Comparison of ENCODE assay signal across 29 cellular contexts in genomic region chr5:171776747-171777419, GRCh38. TPM values are rescaled to one million over a fixed set of nuclear protein-coding genes. Genes with fewer than 3 reads are reported as not detected.
DNase-seq lines count a peak whose midpoint lies in the region; ATAC-seq, FAIRE-seq and TF ChIP-seq lines count a peak whose summit lies in the region.
"Had no signal": no experiment of that assay in that cellular context is flagged by ENCODE, and none has a peak within 500 bp of the region (broad histone marks: within the 10 kb centered on the region; RNA-seq: fewer than 3 reads in every experiment).

No MANE protein-coding gene starts in this region.

- FAIRE-seq in endothelial cell of umbilical vein (lab: Jason Lieb, UNC), result no peak
- FAIRE-seq: GM12878, kidney had no signal

- DNase-seq in NCI-H510A treated with DMSO at 0.1 percent for 48 hours (lab: John Stamatoyannopoulos, UW) (peak; percentile 39), NCI-H510A (lab: John Stamatoyannopoulos, UW) (no peak), endothelial cell of umbilical vein (ENCODE audit: low read depth, low spot score) (peak; percentile 45), left kidney (ENCODE audit: low read depth, low spot score) (peak; percentile 86), aorta (no peak), testis (no peak), uterus (no peak)
- DNase-seq: activated CD4-positive, alpha-beta T cell treated with anti-CD3 and anti-CD28 coated beads, Interleukin-2, amount 50 U/mL, for 1 hour; activated naive CD4-positive, alpha-beta T cell treated with anti-CD3 and anti-CD28 coated beads, Interleukin-2, amount 50 U/mL, for 16 hours; amygdala; caudate nucleus; CD4-positive, alpha-beta memory T cell; kidney; NCI-H1694 treated with DMSO at 0.1 percent for 48 hours; NCI-H526; nucleus accumbens; PC-9; stimulated activated naive CD8-positive, alpha-beta T cell treated with anti-CD3 and anti-CD28 coated beads, Interleukin-15, Interleukin-2, amounts not matched to agents 100 U/mL and 50 U/mL, for 24 hours; SW 1271; T1000 had no signal

- no peak overlapping the region for H3K4me2 ChIP-seq in endothelial cell of umbilical vein (ENCODE audit: insufficient read depth, low read length)
- H3K4me2 ChIP-seq: PC-9 had no signal

- H3K36me3 ChIP-seq in endothelial cell of umbilical vein (ENCODE audit: control insufficient read depth in 2 of 2, extremely low read depth in 1 of 2, insufficient read depth in 2 of 2, low read length in 2 of 2), result no peaks in the 10 kb centered on the region
- no peaks in the 10 kb centered on the region for H3K36me3 ChIP-seq in aorta (ENCODE audit: control insufficient read depth in 1 of 2, insufficient read depth in 2 of 2, low read length in 1 of 2)
- no peaks in the 10 kb centered on the region for H3K36me3 ChIP-seq in testis (ENCODE audit: low read depth, missing control alignments)
- H3K36me3 ChIP-seq in uterus, result no peaks in the 10 kb centered on the region
- H3K36me3 ChIP-seq: thoracic aorta, vagina had no signal

- no peaks in the 10 kb centered on the region for H3K9me3 ChIP-seq in endothelial cell of umbilical vein (replicated peaks; ENCODE audit: control insufficient read depth, insufficient read depth, low read length)
- peaks cover 4% of the 10 kb centered on the region for H3K9me3 ChIP-seq in aorta (ENCODE audit: control insufficient read depth, low read length)
- no peaks in the 10 kb centered on the region for H3K9me3 ChIP-seq in testis
- no peaks in the 10 kb centered on the region for H3K9me3 ChIP-seq in uterus
- H3K9me3 ChIP-seq: thoracic aorta, vagina had no signal

- no peaks in the 10 kb centered on the region for H3K4me1 ChIP-seq in endothelial cell of umbilical vein (ENCODE audit: control insufficient read depth, extremely low read depth, insufficient read depth, low read length)
- no peaks in the 10 kb centered on the region for H3K4me1 ChIP-seq in aorta (ENCODE audit: control insufficient read depth in 1 of 2, insufficient read depth in 2 of 2, low read length in 2 of 2)
- H3K4me1 ChIP-seq in testis, result no peaks in the 10 kb centered on the region
- H3K4me1 ChIP-seq in uterus, result no peaks in the 10 kb centered on the region
- H3K4me1 ChIP-seq: vagina had no signal

- H4K20me1 ChIP-seq in endothelial cell of umbilical vein (replicated peaks; ENCODE audit: control insufficient read depth, extremely low read depth, insufficient read depth, low read length), result no peaks in the 10 kb centered on the region

- no peaks in the 10 kb centered on the region for H3K79me2 ChIP-seq in endothelial cell of umbilical vein (ENCODE audit: control insufficient read depth, insufficient read depth, low read length)

- WGBS in aorta, 2 donors, result 20 to 33% methylated on average over 16 of the region's 16 CpGs
- 74 to 75% methylated on average over 16 of the region's 16 CpGs for WGBS in testis, 2 donors

- TF ChIP-seq POLR2A in endothelial cell of umbilical vein (IDR thresholded peaks at IDR 0.05; ENCODE audit: low read depth, low read length) (no peak), testis (IDR thresholded peaks at IDR 0.05) (no peak), uterus (IDR thresholded peaks at IDR 0.05) (no peak)

- dilution Hi-C loops in endothelial cell of umbilical vein (cut with MboI; ENCODE audit: extremely low pct_ligation_motif_present, low sequenced_read_pairs), result no loop called here

- H3K4me3 ChIP-seq in endothelial cell of umbilical vein (replicated peaks in 1 of 3; ENCODE audit: insufficient read depth in 1 of 3, low read depth in 1 of 3, low read length in 3 of 3) (no peak overlapping the region), aorta (ENCODE audit: low read length in 2 of 2) (no peak overlapping the region), testis (no peak overlapping the region), uterus (no peak overlapping the region)
- H3K4me3 ChIP-seq: GM12878, PC-9, thoracic aorta, vagina had no signal

- H3K27me3 ChIP-seq in endothelial cell of umbilical vein (ENCODE audit: control insufficient read depth in 2 of 2, insufficient read depth in 2 of 2, low read length in 2 of 2) (peaks cover 8% of the 10 kb centered on the region in 2 experiments), aorta (ENCODE audit: control insufficient read depth in 1 of 2, insufficient read depth in 2 of 2, low read length in 1 of 2) (no peaks in the 10 kb centered on the region), testis (no peaks in the 10 kb centered on the region), uterus (no peaks in the 10 kb centered on the region)
- H3K27me3 ChIP-seq: vagina had no signal

- no peaks in the 10 kb centered on the region for H3K9me1 ChIP-seq in endothelial cell of umbilical vein (replicated peaks; ENCODE audit: control insufficient read depth, extremely low read depth, insufficient read depth, low read length)

- CTCF ChIA-PET in endothelial cell of umbilical vein (lab: Charles Lee), result no interaction called here

- no peak overlapping the region for H2AFZ ChIP-seq in endothelial cell of umbilical vein (ENCODE audit: low read depth, low read length)
- H2AFZ ChIP-seq: PC-9 had no signal

- intact Hi-C loops in endothelial cell of umbilical vein (cut with micrococcal nuclease), result no loop called here
- intact Hi-C loops in aorta (cut with DNase I), result no loop called here
- intact Hi-C loops in testis (cut with DNase I; ENCODE audit: low total_unique reads), result no loop called here
- intact Hi-C loops in uterus (cut with DNase I; ENCODE audit: low total_unique reads), result no loop called here

- ATAC-seq in aorta (ENCODE audit: low FRiP score), result peak; percentile 30
- ATAC-seq in GM18907 (IDR thresholded peaks at IDR 0.05; ENCODE audit: unreplicated experiment), result no peak
- ATAC-seq: esophagus mucosa, GM12878 had no signal

- H3K27ac ChIP-seq in endothelial cell of umbilical vein (ENCODE audit: insufficient read depth, low read depth, low read length) (no peak overlapping the region), aorta (ENCODE audit: low read depth in 1 of 2, low read length in 2 of 2) (no peak overlapping the region), testis (no peak overlapping the region), uterus (no peak overlapping the region)
- H3K27ac ChIP-seq: 22Rv1, PC-9, thoracic aorta, vagina had no signal

- TF ChIP-seq CTCF in endothelial cell of umbilical vein (IDR thresholded peaks at IDR 0.05; ENCODE audit: extremely low read depth in 1 of 2, insufficient read depth in 1 of 2, low read depth in 1 of 2, low read length in 2 of 2), result no peak
- TF ChIP-seq CTCF in testis (IDR thresholded peaks at IDR 0.05), result no peak
- TF ChIP-seq CTCF in uterus (IDR thresholded peaks at IDR 0.05), result no peak

- no TSS peak for BruUV-seq in endothelial cell of umbilical vein (replicated peaks; lab: Mats Ljungman, UMichigan)

- no peak overlapping the region for H3K9ac ChIP-seq in endothelial cell of umbilical vein (replicated peaks; ENCODE audit: extremely low read depth, insufficient read depth, low read length)

- POLR2A ChIA-PET in endothelial cell of umbilical vein (lab: Charles Lee), result no interaction called here

TF ChIP-seq in endothelial cell of umbilical vein, 7 proteins besides CTCF, POLR2A, EP300 and RAD21:
- no peak for TF ChIP-seq GATA2 (IDR thresholded peaks at IDR 0.05; ENCODE audit: insufficient read depth, insufficient read length, low read depth, low read length)
- TF ChIP-seq EZH2 (IDR thresholded peaks at IDR 0.05; ENCODE audit: borderline replicate concordance, low read depth, low read length, severe bottlenecking), result no peak
- no peak for TF ChIP-seq MYC (IDR thresholded peaks at IDR 0.05; ENCODE audit: low read depth, low read length)
- TF ChIP-seq FOS (IDR thresholded peaks at IDR 0.05; ENCODE audit: borderline replicate concordance, insufficient read depth, low read length), result no peak
- TF ChIP-seq, protein P1, sequence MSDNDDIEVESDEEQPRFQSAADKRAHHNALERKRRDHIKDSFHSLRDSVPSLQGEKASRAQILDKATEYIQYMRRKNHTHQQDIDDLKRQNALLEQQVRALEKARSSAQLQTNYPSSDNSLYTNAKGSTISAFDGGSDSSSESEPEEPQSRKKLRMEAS (IDR thresholded peaks at IDR 0.05; ENCODE audit: insufficient read depth, insufficient read length), result no peak
- no peak for TF ChIP-seq JUN (IDR thresholded peaks at IDR 0.05; ENCODE audit: borderline replicate concordance, insufficient read depth, insufficient read length, low read depth)
- no peak for TF ChIP-seq POLR2AphosphoS5 (IDR thresholded peaks at IDR 0.05; ENCODE audit: insufficient read depth, low read depth, low read length)
TF ChIP-seq in endothelial cell of umbilical vein: peak in this region for 0.

RNA-seq across cellular contexts. Expression of gene SMIM23, which starts 8.7 kb away (rescaled TPM):
- total RNA-seq in endothelial cell of umbilical vein (not detected in 2 replicates), aorta (not detected), testis (1 to 10 TPM; 1.4 to 3.4 TPM), uterus (not detected)
- polyA plus RNA-seq in endothelial cell of umbilical vein (not detected in 2 replicates), aorta (not detected), testis (ENCODE audit: insufficient read depth, low read depth, low replicate concordance) (24.4 TPM)
- polyA plus RNA-seq in endothelial cell of umbilical vein (2011; cell fraction: cytosol; rRNA removed), result not detected in 2 replicates
- not detected in 2 replicates for polyA plus RNA-seq in endothelial cell of umbilical vein (2011; cell fraction: nucleus; rRNA removed)
- not detected in 2 replicates for polyA plus RNA-seq in endothelial cell of umbilical vein (2012)
- not detected in 2 replicates for polyA minus RNA-seq in endothelial cell of umbilical vein
- not detected for polyA minus RNA-seq in endothelial cell of umbilical vein (2011; cell fraction: cytosol; rRNA and poly(A)+ RNA removed)
- polyA minus RNA-seq in endothelial cell of umbilical vein (2011; cell fraction: nucleus; rRNA and poly(A)+ RNA removed), result not detected in 2 replicates
- total RNA-seq: CD4-positive, alpha-beta memory T cell; Daoy; esophagus mucosa; GM12878; kidney; PC-9; pulmonary artery endothelial cell; skeletal muscle tissue; thoracic aorta; vagina had no signal
- polyA plus RNA-seq: CD4-positive, alpha-beta memory T cell; GM12878 had no signal

Comparison
In these comparisons a context has a peak if more than half of its experiments do, and no peak if none do; other contexts are left out.
1. DNase-seq: peak in NCI-H510A treated with DMSO at 0.1 percent for 48 hours (single experiment), endothelial cell of umbilical vein (single experiment) and left kidney (single experiment); none in NCI-H510A (single experiment), aorta (0 of 2), testis (single experiment) and uterus (0 of 2).